In genomic region chr5:179698935-179699639, GRCh38 we compare ENCODE assay signal across 8 cellular contexts. TPM values are rescaled to one million over a fixed set of nuclear protein-coding genes. Genes with fewer than 3 reads are reported as not detected.
DNase-seq lines count a peak whose midpoint lies in the region; ATAC-seq, FAIRE-seq and TF ChIP-seq lines count a peak whose summit lies in the region.

CANX (plus strand) TSS chr5:179698967; CDS start chr5:179705682, 6,715 bp downstream.

- peak within 1 kb of the TSS; percentile 76 for H3K27ac ChIP-seq in Karpas-422 (ENCODE audit: low read length)
- H3K27ac ChIP-seq in caudate nucleus (ENCODE audit: low read depth, low read length), result peak within 1 kb of the TSS; percentile 97
- H3K27ac ChIP-seq in HepG2 (ENCODE audit: extremely low read length, insufficient read depth, low read length), result peak within 1 kb of the TSS; percentile 96
- H3K27ac ChIP-seq in suprapubic skin, result peak within 1 kb of the TSS; percentile 99

- CTCF ChIA-PET in HepG2 (lab: Yijun Ruan, JAX; ENCODE audit: low intra/inter-chr PET ratio, low total read pairs), result interaction anchor here (1.2 kb wide), 1 partner anchor 31 kb away, joined by 3 read pairs; no protein-coding TSS in a partner anchor

- H2AFZ ChIP-seq in Karpas-422 (ENCODE audit: low read length) (peak within 1 kb of the TSS; percentile 25), HepG2 (ENCODE audit: low read length) (no peak within 1 kb of the TSS)

- TF ChIP-seq POLR2A in HepG2 (IDR thresholded peaks at IDR 0.05; ENCODE audit: insufficient read depth in 1 of 2, low read depth in 2 of 2, low read length in 2 of 2) (peak in 1 of 2 experiments; percentile 81; a peak in 2 of 4 replicates), suprapubic skin (IDR thresholded peaks at IDR 0.05) (peak; percentile 63 to 92)

- TF ChIP-seq RAD21 in HepG2 (CRISPR knock-in tag; IDR thresholded peaks at IDR 0.05), result peak; percentile 76

- H3K27me3 ChIP-seq in Karpas-422 (ENCODE audit: low read length) (no peaks in the 10 kb centered on the region), HepG2 (ENCODE audit: control insufficient read depth in 1 of 2, insufficient read depth in 2 of 2, low read length in 2 of 2) (no peaks in the 10 kb centered on the region; a peak in 1 of 5 replicates), suprapubic skin (no peaks in the 10 kb centered on the region)

- BruUV-seq in HepG2 (replicated peaks; lab: Mats Ljungman, UMichigan), result no TSS peak

- TF ChIP-seq CTCF in HepG2 (CRISPR knock-in tag; IDR thresholded peaks at IDR 0.05), result no peak
- no peak for TF ChIP-seq CTCF in suprapubic skin (IDR thresholded peaks at IDR 0.05)

- DNase-seq in activated T-cell treated with anti-CD3 and anti-CD28 coated beads for 24 hours (ENCODE audit: low read depth) (peak; percentile 9), activated T-cell treated with anti-CD3 and anti-CD28 coated beads for 4 hours (no peak), Karpas-422 (no peak), caudate nucleus (lab: John Stamatoyannopoulos, UW) (peak in 2 of 61 donors; percentile 53 to 73), HepG2 (ENCODE audit: low spot score) (no peak), suprapubic skin (ENCODE audit: low spot score in 2 of 2) (no peak)
- DNase-seq in stimulated activated CD4-positive, alpha-beta T cell treated with anti-CD3 and anti-CD28 coated beads, Interleukin-12 subunit alpha, Interleukin-12 subunit beta, amount 100 ng/mL, for 4 hours, result no peak

- no peak for TF ChIP-seq EP300 in HepG2 (IDR thresholded peaks at IDR 0.05; ENCODE audit: low read depth in 2 of 2, low read length in 2 of 2)
- 0 out of 2 replicates have a peak, but pooled peaks have one; percentile 5 for TF ChIP-seq EP300 in HepG2 (CRISPR knock-in tag; IDR thresholded peaks at IDR 0.05; ENCODE audit: borderline replicate concordance)
- TF ChIP-seq EP300 in suprapubic skin (IDR thresholded peaks at IDR 0.05), result no peak

- no peak for FAIRE-seq in HepG2 (lab: Jason Lieb, UNC)

- H3K4me1 ChIP-seq in Karpas-422 (ENCODE audit: low read length), result peaks cover 20% of the 10 kb centered on the region
- H3K4me1 ChIP-seq in HepG2 (ENCODE audit: insufficient read depth, low read length), result peaks cover 61% of the 10 kb centered on the region
- peaks cover 43% of the 10 kb centered on the region for H3K4me1 ChIP-seq in suprapubic skin

- POLR2A ChIA-PET in HepG2 (lab: Yijun Ruan, JAX), result interaction anchor here (3.1 to 6.8 kb wide), 4 partner anchors 19 to 75 kb away, joined by 11 to 42 read pairs (median 32); partner anchors contain the start of genes CBY3, HNRNPH1 and MAML1

- peak within 1 kb of the TSS; percentile 83 for H3K4me2 ChIP-seq in Karpas-422 (ENCODE audit: low read depth, low read length, poor library complexity, severe bottlenecking)
- H3K4me2 ChIP-seq in HepG2 (ENCODE audit: low read depth, low read length), result peak within 1 kb of the TSS; percentile 88

- H4K20me1 ChIP-seq in Karpas-422 (ENCODE audit: insufficient read depth, low read depth, low read length) (peaks cover 18% of the 10 kb centered on the region; the same call in 1 of the 2 replicates), HepG2 (ENCODE audit: insufficient read depth, low read length) (peaks cover 34% of the 10 kb centered on the region)

- peaks cover 53% of the 10 kb centered on the region for H3K79me2 ChIP-seq in Karpas-422 (ENCODE audit: low read length)
- peaks cover 57% of the 10 kb centered on the region for H3K79me2 ChIP-seq in HepG2 (ENCODE audit: insufficient read depth, low read length)

- under 1% methylated on average over 23 of the region's 59 CpGs for WGBS in HepG2 (ENCODE audit: low lambda C conversion rate)
- 0% methylated on average over 26 of the region's 59 CpGs for WGBS in suprapubic skin

- intact Hi-C loops in HepG2 (cut with micrococcal nuclease; ENCODE audit: unreplicated experiment), result loop anchor here (1.0 to 5.0 kb wide), 2 partner anchors 19 to 77 kb away; partner anchors contain the start of gene HNRNPH1

- H3K9me3 ChIP-seq in Karpas-422 (ENCODE audit: low read length) (no peaks in the 10 kb centered on the region), HepG2 (ENCODE audit: low read length) (no peaks in the 10 kb centered on the region), suprapubic skin (no peaks in the 10 kb centered on the region)

- peak within 1 kb of the TSS; percentile 84 for H3K4me3 ChIP-seq in Karpas-422 (ENCODE audit: low read length)
- peak within 1 kb of the TSS; percentile 74 to 91 (median 91) for H3K4me3 ChIP-seq in HepG2 (replicated peaks in 1 of 3; ENCODE audit: insufficient read depth in 1 of 3, low read depth in 2 of 3, low read length in 3 of 3)
- peak within 1 kb of the TSS; percentile 92 for H3K4me3 ChIP-seq in suprapubic skin

- in situ Hi-C loops in HepG2 (cut with HindIII; ENCODE audit: extremely low pct_ligation_motif_present, low pct_unique_long_range_greater_than_20kb), result no loop called here

- H3K36me3 ChIP-seq in Karpas-422 (ENCODE audit: insufficient read depth, low read length), result peaks cover 27% of the 10 kb centered on the region
- peaks cover 0 to 13% of the 10 kb centered on the region in 2 experiments; a peak in 1 of 5 replicates for H3K36me3 ChIP-seq in HepG2 (replicated peaks in 1 of 2; ENCODE audit: control insufficient read depth in 1 of 2, insufficient read depth in 2 of 2, low read length in 2 of 2)
- H3K36me3 ChIP-seq in suprapubic skin, result peaks cover 6% of the 10 kb centered on the region

- no peaks in the 10 kb centered on the region for H3K9me2 ChIP-seq in Karpas-422 (replicated peaks; ENCODE audit: insufficient read depth, low read length)

- ATAC-seq in HepG2, result no peak; the same call in 2 of the 3 replicates
- no peak for ATAC-seq in GM18868 (IDR thresholded peaks at IDR 0.05; ENCODE audit: unreplicated experiment)

- H3K9ac ChIP-seq in Karpas-422 (ENCODE audit: low read length), result peak within 1 kb of the TSS; percentile 99
- peak within 1 kb of the TSS; percentile 99 for H3K9ac ChIP-seq in HepG2 (ENCODE audit: insufficient read depth, low read depth, low read length)

TF ChIP-seq in HepG2, 621 proteins besides CTCF, POLR2A, EP300 and RAD21 (continues in another document):
- TF ChIP-seq RFX3 (CRISPR knock-in tag; IDR thresholded peaks at IDR 0.05), result no peak
- TF ChIP-seq BORCS8-MEF2B (CRISPR knock-in tag; IDR thresholded peaks at IDR 0.05), result peak; percentile 79; the same call in 1 of the 2 replicates
- peak; percentile 53; the same call in 1 of the 2 replicates for TF ChIP-seq THAP8 (CRISPR knock-in tag; IDR thresholded peaks at IDR 0.05; ENCODE audit: borderline replicate concordance)
- no peak for TF ChIP-seq ONECUT2 (CRISPR knock-in tag; IDR thresholded peaks at IDR 0.05)

RNA-seq across cellular contexts. Expression of gene CANX, which starts in this region (rescaled TPM):
- total RNA-seq in Karpas-422 (2014; rRNA removed; shearing (Covaris generic); ENCODE audit: low replicate concordance), result 191 and 224 TPM in 2 replicates
- 438 and 680 TPM in 2 replicates for total RNA-seq in HepG2 (2016; rRNA removed; fragmentation: Illumina TruSeq; extraction: Trizol)
- total RNA-seq in HepG2 (2016; cell fraction: cytosol; rRNA removed; fragmentation: Illumina TruSeq; extraction: Trizol; ENCODE audit: low read depth), result 100 and 107 TPM in 2 replicates
- total RNA-seq in HepG2 (2016; cell fraction: insoluble cytoplasmic fraction; rRNA removed; fragmentation: Illumina TruSeq; extraction: Trizol), result 421 and 674 TPM in 2 replicates
- 148 and 188 TPM in 2 replicates for total RNA-seq in HepG2 (2016; cell fraction: membrane; rRNA removed; fragmentation: Illumina TruSeq; extraction: Trizol)
- total RNA-seq in HepG2 (2016; cell fraction: nucleus; rRNA removed; fragmentation: Illumina TruSeq; extraction: Trizol), result 471 and 534 TPM in 2 replicates
- 477 and 480 TPM in 2 replicates for polyA plus RNA-seq in HepG2 (2011; rRNA removed)
- 184 and 191 TPM in 2 replicates for polyA plus RNA-seq in HepG2 (2011; cell fraction: cytosol; rRNA removed)
- polyA plus RNA-seq in HepG2 (2011; cell fraction: nucleus; rRNA removed), result 51.4 and 85.1 TPM in 2 replicates
- 598 and 627 TPM in 2 replicates for polyA plus RNA-seq in HepG2 (2012)
- polyA plus RNA-seq in HepG2 (2016; cell fraction: cytosol; fragmentation: Illumina TruSeq; extraction: Trizol; ENCODE audit: low read depth), result 17.9 and 20.7 TPM in 2 replicates
- polyA plus RNA-seq in HepG2 (2016; cell fraction: insoluble cytoplasmic fraction; fragmentation: Illumina TruSeq; extraction: Trizol; ENCODE audit: low read depth), result 280 and 284 TPM in 2 replicates
- 61.6 and 80.1 TPM in 2 replicates for polyA plus RNA-seq in HepG2 (2016; cell fraction: membrane; fragmentation: Illumina TruSeq; extraction: Trizol; ENCODE audit: low read depth)
- 489 and 507 TPM in 2 replicates for polyA plus RNA-seq in HepG2 (2016; cell fraction: nucleus; fragmentation: Illumina TruSeq; extraction: Trizol; ENCODE audit: insufficient read depth, low read depth)
- polyA minus RNA-seq in HepG2 (2011; rRNA and poly(A)+ RNA removed; ENCODE audit: low replicate concordance), result 2,329 and 2,779 TPM in 2 replicates
- polyA minus RNA-seq in HepG2 (2011; cell fraction: cytosol; rRNA and poly(A)+ RNA removed), result 523 and 799 TPM in 2 replicates
- 208 and 359 TPM in 2 replicates for polyA minus RNA-seq in HepG2 (2011; cell fraction: nucleus; rRNA and poly(A)+ RNA removed)
- total RNA-seq in suprapubic skin, result 100 to 1,000 TPM; 185 to 282 (median 240) TPM
